In genomic region chr10:75084834-75085384, GRCh38 we compare ENCODE assay signal across 22 cellular contexts.
"Had no signal": no experiment of that assay in that cellular context is flagged by ENCODE, and none has a peak within 500 bp of the region (broad histone marks: within the 10 kb centered on the region; RNA-seq: fewer than 3 reads in every experiment).

No MANE protein-coding gene starts in this region.

- H3K27ac ChIP-seq: dorsolateral prefrontal cortex, neutrophil, pancreas, suprapubic skin, transverse colon, upper lobe of right lung, uterus had no signal

- H3K27me3 ChIP-seq: dorsolateral prefrontal cortex, neutrophil, pancreas, suprapubic skin, transverse colon, upper lobe of right lung, uterus had no signal

- H3K4me1 ChIP-seq: pancreas, suprapubic skin, transverse colon, upper lobe of right lung, uterus had no signal

- FAIRE-seq: frontal cortex, kidney, pancreas had no signal

- DNase-seq: dorsolateral prefrontal cortex; effector CD4-positive, alpha-beta T cell; kidney; midbrain; naive thymus-derived CD8-positive, alpha-beta T cell; pancreas; stimulated activated CD4-positive, alpha-beta T cell treated with anti-CD3 and anti-CD28 coated beads, Interleukin-12 subunit alpha, Interleukin-12 subunit beta, amount 100 ng/mL, for 4 hours; stimulated activated CD4-positive, alpha-beta T cell treated with anti-CD3 and anti-CD28 coated beads, Interleukin-1b, Interleukin-23, amount 100 ng/mL, for 48 hours; stimulated activated CD4-positive, alpha-beta T cell treated with anti-CD3 and anti-CD28 coated beads, Interleukin-4, amount 100 ng/mL, for 1 hour; stimulated activated CD8-positive, alpha-beta memory T cell treated with anti-CD3 and anti-CD28 coated beads, Interleukin-4, amount 100 ng/mL, for 48 hours; stimulated activated naive CD4-positive, alpha-beta T cell; stimulated activated naive CD8-positive, alpha-beta T cell treated with anti-CD3 and anti-CD28 coated beads, Interleukin-15, amount 100 ng/mL, for 72 hours; transverse colon; upper lobe of right lung; uterus had no signal

- H3K36me3 ChIP-seq: neutrophil, pancreas, suprapubic skin, transverse colon, upper lobe of right lung, uterus had no signal

- H3K9me3 ChIP-seq: neutrophil, pancreas, suprapubic skin, transverse colon, upper lobe of right lung, uterus had no signal

- H3K4me3 ChIP-seq: dorsolateral prefrontal cortex, lung, pancreas, smooth muscle cell, suprapubic skin, transverse colon, upper lobe of right lung, uterus had no signal

- ATAC-seq: left lobe of liver; naive thymus-derived CD8-positive, alpha-beta T cell; pancreas; sciatic nerve; stimulated activated naive CD8-positive, alpha-beta T cell treated with anti-CD3 and anti-CD28 coated beads, Interleukin-15, amount 100 ng/mL, for 72 hours; upper lobe of right lung had no signal

- H3K4me2 ChIP-seq: smooth muscle cell had no signal
